1 cellular context compared by ENCODE assay signal in genomic region chr9:14913366-14913765, GRCh38.
TF ChIP-seq lines count a peak whose summit lies in the region.

No MANE protein-coding gene starts in this region.

TF ChIP-seq in HepG2, 621 proteins besides CTCF, POLR2A, EP300 and RAD21 (continued from another document):
- TF ChIP-seq ZNF18 (CRISPR knock-in tag; IDR thresholded peaks at IDR 0.05; ENCODE audit: insufficient replicate concordance) (no peak), SYNCRIP (IDR thresholded peaks at IDR 0.05; ENCODE audit: insufficient read depth, low read depth, low read length) (no peak), HMG20A (CRISPR knock-in tag; IDR thresholded peaks at IDR 0.05; ENCODE audit: borderline replicate concordance) (peak; percentile 27; the same call in 1 of the 2 replicates), NR2F2 (IDR thresholded peaks at IDR 0.05; ENCODE audit: borderline replicate concordance, low read depth) (peak; percentile 72), ZNF546 (CRISPR knock-in tag; conservative IDR thresholded peaks at IDR 0.05) (no peak), ZNF225 (CRISPR knock-in tag; IDR thresholded peaks at IDR 0.05) (no peak), NR2F1 (CRISPR knock-in tag; IDR thresholded peaks at IDR 0.05) (peak in 1 of 2 experiments; percentile 59; a peak in 2 of 4 replicates), MIXL1 (CRISPR knock-in tag; IDR thresholded peaks at IDR 0.05) (0 out of 2 replicates have a peak, but pooled peaks have one; percentile 35)
